8 cellular contexts compared by ENCODE assay signal in the genomic region with DNA sequence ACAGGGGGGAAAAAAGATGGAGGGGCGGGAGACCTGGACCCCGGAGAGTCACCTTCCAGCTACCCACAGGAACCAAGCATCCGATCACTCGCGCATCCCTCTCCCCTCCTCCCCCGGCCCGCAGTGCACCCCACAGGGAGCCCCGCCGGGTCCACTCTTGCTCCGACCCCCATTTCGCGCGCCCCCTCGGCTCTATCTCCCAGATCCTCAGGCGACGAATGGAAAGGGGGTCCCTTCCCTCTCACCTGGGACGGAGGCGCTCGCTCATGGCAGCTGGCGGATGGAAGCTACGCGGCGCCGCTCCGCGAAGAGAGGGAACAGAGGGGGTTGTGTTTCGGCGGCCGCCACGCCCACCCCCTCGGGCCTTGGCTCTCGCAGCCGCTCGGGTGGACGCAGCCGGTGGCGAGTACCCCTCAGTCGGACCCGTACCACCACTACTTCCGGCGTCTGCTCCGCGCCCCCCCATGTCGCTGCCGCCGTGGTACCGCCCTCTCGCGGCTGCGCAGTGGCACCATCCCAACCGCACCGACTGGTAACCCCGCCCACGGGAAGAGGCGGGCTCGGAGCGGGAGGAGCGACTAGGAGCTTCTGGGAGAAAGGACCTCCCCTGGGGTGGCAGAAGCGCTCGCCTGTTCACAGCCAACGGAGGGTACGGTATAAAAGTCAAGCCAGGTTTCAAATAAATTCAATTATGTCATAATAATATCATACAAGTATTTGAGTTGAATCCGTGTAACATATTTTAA.
DNase-seq lines count a peak whose midpoint lies in the region; ATAC-seq and TF ChIP-seq lines count a peak whose summit lies in the region.

No MANE protein-coding gene starts in this region.

- peaks cover 11 to 17% of the 10 kb centered on the region in 2 donors for H3K36me3 ChIP-seq in mucosa of rectum (ENCODE audit: control insufficient read depth in 2 of 2, insufficient read depth in 2 of 2, low read length in 2 of 2)

- H3K9ac ChIP-seq in mucosa of rectum (ENCODE audit: low read depth in 1 of 2, low read length in 2 of 2) = peak overlapping the region; percentile 85 to 93

- no peaks in the 10 kb centered on the region for H3K9me3 ChIP-seq in mucosa of rectum (ENCODE audit: control insufficient read depth in 2 of 2, low read length in 2 of 2)

- DNase-seq in DMS153 treated with DMSO at 0.1 percent for 48 hours (lab: John Stamatoyannopoulos, UW; ENCODE audit: unreplicated experiment) = peak; percentile 87
- peak; percentile 80 for DNase-seq in OCI-M2 (lab: John Stamatoyannopoulos, UW; ENCODE audit: unreplicated experiment)
- DNase-seq in activated T-cell treated with anti-CD3 and anti-CD28 coated beads, Interleukin-2, amount 50 U/mL, for 1 hour = peak; percentile 98
- DNase-seq in erythroblast (lab: John Stamatoyannopoulos, UW) = peak; percentile 95 to 97
- DNase-seq in stimulated activated CD8-positive, alpha-beta memory T cell treated with anti-CD3 and anti-CD28 coated beads, Interleukin-4, amount 100 ng/mL, for 4 hours (ENCODE audit: low read depth in 2 of 2, low spot score in 1 of 2) = peak; percentile 93 to 95

- no peak; the same call in 1 of the 2 replicates for TF ChIP-seq EP300 in Ishikawa (IDR thresholded peaks at IDR 0.05; ENCODE audit: borderline replicate concordance)

- no peak for TF ChIP-seq RAD21 in Ishikawa (IDR thresholded peaks at IDR 0.05; ENCODE audit: low read depth)

- H3K4me3 ChIP-seq in mucosa of rectum (ENCODE audit: low read length in 2 of 2) = peak overlapping the region; percentile 93 to 94

- peak overlapping the region; percentile 64 to 80 for H3K27ac ChIP-seq in mucosa of rectum (ENCODE audit: low read depth in 2 of 2, low read length in 2 of 2)

- no peaks in the 10 kb centered on the region for H3K27me3 ChIP-seq in mucosa of rectum (ENCODE audit: control insufficient read depth in 2 of 2, insufficient read depth in 2 of 2, low read length in 2 of 2)

- peaks cover 25% of the 10 kb centered on the region in 2 donors for H3K4me1 ChIP-seq in mucosa of rectum (ENCODE audit: control insufficient read depth in 2 of 2, insufficient read depth in 2 of 2, low read length in 2 of 2)

- peak; percentile 75 for ATAC-seq in GM21576 (IDR thresholded peaks at IDR 0.05; ENCODE audit: unreplicated experiment)

- peak; percentile 82 for TF ChIP-seq POLR2A in erythroblast (IDR thresholded peaks at IDR 0.05; ENCODE audit: low read length)

TF ChIP-seq in Ishikawa, 13 proteins besides CTCF, POLR2A, EP300 and RAD21:
- TF ChIP-seq TAF1 (IDR thresholded peaks at IDR 0.05; ENCODE audit: low read depth) (peak; percentile 70), NFIC (IDR thresholded peaks at IDR 0.05) (no peak), TCF12 (IDR thresholded peaks at IDR 0.05; ENCODE audit: low read depth) (peak; percentile 66), CEBPB (IDR thresholded peaks at IDR 0.05) (no peak), CREB1 (IDR thresholded peaks at IDR 0.05; ENCODE audit: low read depth) (no peak), ZBTB7A (IDR thresholded peaks at IDR 0.05; ENCODE audit: low read depth) (peak; percentile 66; the same call in 1 of the 2 replicates), EGR1 (IDR thresholded peaks at IDR 0.05) (peak; percentile 22; the same call in 1 of the 2 replicates), REST (IDR thresholded peaks at IDR 0.05; ENCODE audit: low read depth) (no peak), YY1 (IDR thresholded peaks at IDR 0.05; ENCODE audit: low read depth) (peak; percentile 61), TEAD4 (IDR thresholded peaks at IDR 0.05) (no peak), FOXM1 (IDR thresholded peaks at IDR 0.05; ENCODE audit: borderline replicate concordance, low read depth) (no peak)
- TF ChIP-seq, protein P1, sequence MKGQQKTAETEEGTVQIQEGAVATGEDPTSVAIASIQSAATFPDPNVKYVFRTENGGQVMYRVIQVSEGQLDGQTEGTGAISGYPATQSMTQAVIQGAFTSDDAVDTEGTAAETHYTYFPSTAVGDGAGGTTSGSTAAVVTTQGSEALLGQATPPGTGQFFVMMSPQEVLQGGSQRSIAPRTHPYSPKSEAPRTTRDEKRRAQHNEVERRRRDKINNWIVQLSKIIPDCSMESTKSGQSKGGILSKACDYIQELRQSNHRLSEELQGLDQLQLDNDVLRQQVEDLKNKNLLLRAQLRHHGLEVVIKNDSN (IDR thresholded peaks at IDR 0.05) = peak; percentile 4; the same call in 1 of the 2 replicates
- TF ChIP-seq, protein P2, sequence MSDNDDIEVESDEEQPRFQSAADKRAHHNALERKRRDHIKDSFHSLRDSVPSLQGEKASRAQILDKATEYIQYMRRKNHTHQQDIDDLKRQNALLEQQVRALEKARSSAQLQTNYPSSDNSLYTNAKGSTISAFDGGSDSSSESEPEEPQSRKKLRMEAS (IDR thresholded peaks at IDR 0.05) = no peak; the same call in 1 of the 2 replicates

Comparison
In these comparisons a context has a peak if more than half of its experiments do, and no peak if none do; other contexts are left out.
1. Peak in every context shown above with its lines: DNase-seq, ATAC-seq, H3K4me3 ChIP-seq and H3K27ac ChIP-seq.